ENCODE assay signal across 8 cellular contexts in genomic region chr1:21255284-21255942, GRCh38. TPM values are rescaled to one million over a fixed set of nuclear protein-coding genes. Genes with fewer than 3 reads are reported as not detected.
DNase-seq lines count a peak whose midpoint lies in the region; ATAC-seq, FAIRE-seq and TF ChIP-seq lines count a peak whose summit lies in the region.

No MANE protein-coding gene starts in this region.

- intact Hi-C loops in sciatic nerve (cut with DNase I), result loop anchor here (5.0 kb wide), 1 partner anchor 112 kb away; no protein-coding TSS in a partner anchor

- H3K9me3 ChIP-seq in right atrium auricular region, result no peaks in the 10 kb centered on the region

- no peak for TF ChIP-seq POLR2A in GM12891 (IDR thresholded peaks at IDR 0.05; ENCODE audit: low read depth, low read length)

- peak; percentile 93 for FAIRE-seq in GM12891 (lab: Jason Lieb, UNC)

- peaks cover 16% of the 10 kb centered on the region for H3K4me1 Mint-ChIP-seq in T-helper 2 cell treated with Interferon-gamma antibody and Interleukin-4, amounts not matched to agents 5 μg/mL and 100 μg/mL, for 36 hours (ENCODE audit: low read depth)

- TF ChIP-seq CTCF in right atrium auricular region (IDR thresholded peaks at IDR 0.05), result peak; percentile 68 to 90

- H3K4me3 ChIP-seq in right atrium auricular region, result no peak overlapping the region

- no peaks in the 10 kb centered on the region for H3K27me3 Mint-ChIP-seq in T-helper 2 cell treated with Interferon-gamma antibody and Interleukin-4, amounts not matched to agents 5 μg/mL and 100 μg/mL, for 36 hours (ENCODE audit: low read depth)

- H3K4me3 Mint-ChIP-seq in T-helper 2 cell treated with Interferon-gamma antibody and Interleukin-4, amounts not matched to agents 5 μg/mL and 100 μg/mL, for 36 hours, result no peak overlapping the region

- ATAC-seq in sciatic nerve (peak; percentile 92), HG03354 (IDR thresholded peaks at IDR 0.05; ENCODE audit: poor library complexity, severe bottlenecking, unreplicated experiment) (no peak), GM21390 (IDR thresholded peaks at IDR 0.05; ENCODE audit: unreplicated experiment) (no peak)

- H3K36me3 ChIP-seq in right atrium auricular region, result peaks cover 76% of the 10 kb centered on the region

- no peak overlapping the region for H3K27ac Mint-ChIP-seq in T-helper 2 cell treated with Interferon-gamma antibody and Interleukin-4, amounts not matched to agents 5 μg/mL and 100 μg/mL, for 36 hours

- DNase-seq in GM12891 (ENCODE audit: insufficient read length, low spot score) (peak; percentile 79), NCI-H2029 treated with DMSO at 0.1 percent for 48 hours (lab: John Stamatoyannopoulos, UW) (peak; percentile 46), amygdala (lab: John Stamatoyannopoulos, UW) (peak; percentile 36 to 97 (median 79)), right atrium auricular region (ENCODE audit: low spot score) (peak; percentile 92), sciatic nerve (ENCODE audit: low spot score) (peak; percentile 95)
- peak; percentile 62 for DNase-seq in T-helper 2 cell treated with Interferon-gamma antibody and Interleukin-4, amounts not matched to agents 5 μg/mL and 100 μg/mL, for 36 hours (ENCODE audit: low spot score)

- H3K4me1 ChIP-seq in right atrium auricular region, result peaks cover 0 to 38% of the 10 kb centered on the region in 2 donors

- H3K27ac ChIP-seq in right atrium auricular region, result peak overlapping the region; percentile 49 to 73

- no peaks in the 10 kb centered on the region for H3K9me3 Mint-ChIP-seq in T-helper 2 cell treated with Interferon-gamma antibody and Interleukin-4, amounts not matched to agents 5 μg/mL and 100 μg/mL, for 36 hours

- no peaks in the 10 kb centered on the region for H3K27me3 ChIP-seq in right atrium auricular region

- H3K36me3 Mint-ChIP-seq in T-helper 2 cell treated with Interferon-gamma antibody and Interleukin-4, amounts not matched to agents 5 μg/mL and 100 μg/mL, for 36 hours (ENCODE audit: low read depth), result peaks cover 19% of the 10 kb centered on the region

TF ChIP-seq in GM12891, 5 proteins besides CTCF, POLR2A, EP300 and RAD21:
- no peak for TF ChIP-seq POLR2AphosphoS5 (IDR thresholded peaks at IDR 0.05; ENCODE audit: low read depth, low read length)
- no peak for TF ChIP-seq PAX5 (IDR thresholded peaks at IDR 0.05; ENCODE audit: insufficient read depth, low read length, severe bottlenecking)
- no peak for TF ChIP-seq TAF1 (IDR thresholded peaks at IDR 0.05; ENCODE audit: low read depth, low read length)
- no peak for TF ChIP-seq SPI1 (IDR thresholded peaks at IDR 0.05; ENCODE audit: low read depth, low read length)
- no peak for TF ChIP-seq POU2F2 (IDR thresholded peaks at IDR 0.05; ENCODE audit: low read depth, low read length)

RNA-seq across cellular contexts. Expression of gene ECE1, which starts 34.9 kb away (rescaled TPM):
- polyA plus RNA-seq in GM12891 (2012; ENCODE audit: low read depth, missing spikeins), result 7.9 TPM
- total RNA-seq in right atrium auricular region (100 to 1,000 TPM in 1 of 2 donors, 10 to 100 TPM in 1; 83.7 to 152 TPM), sciatic nerve (117 TPM)
